8 cellular contexts compared by ENCODE assay signal in genomic region chr13:110913322-110913721, GRCh38. TPM values are rescaled to one million over a fixed set of nuclear protein-coding genes. Genes with fewer than 3 reads are reported as not detected.
DNase-seq lines count a peak whose midpoint lies in the region; ATAC-seq, FAIRE-seq and TF ChIP-seq lines count a peak whose summit lies in the region.

No MANE protein-coding gene starts in this region.

- H3K4me1 Mint-ChIP-seq in nephron progenitor cell: peaks cover 65% of the 10 kb centered on the region

- H3K27ac Mint-ChIP-seq in nephron progenitor cell: peak overlapping the region; percentile 93

- no peaks in the 10 kb centered on the region for H3K9me3 ChIP-seq in duodenal mucosa (ENCODE audit: control insufficient read depth in 1 of 2, low read length in 2 of 2)

- peak overlapping the region; percentile 81 to 95 for H3K4me3 ChIP-seq in duodenal mucosa (ENCODE audit: low read depth in 1 of 2, low read length in 2 of 2)

- peak; percentile 47 for FAIRE-seq in GM12891 (lab: Jason Lieb, UNC)

- no peak for ATAC-seq in GM18861 (IDR thresholded peaks at IDR 0.05; ENCODE audit: unreplicated experiment)

- TF ChIP-seq CTCF in nephron progenitor cell (IDR thresholded peaks at IDR 0.05): no peak

- no peaks in the 10 kb centered on the region for H3K9me3 Mint-ChIP-seq in nephron progenitor cell

- TF ChIP-seq POLR2A in GM12891 (IDR thresholded peaks at IDR 0.05; ENCODE audit: low read depth, low read length): no peak

- peak overlapping the region; percentile 88 to 96 for H3K9ac ChIP-seq in duodenal mucosa (ENCODE audit: low read depth in 1 of 2, low read length in 2 of 2)

- peak overlapping the region; percentile 94 for H3K4me3 Mint-ChIP-seq in nephron progenitor cell

- intact Hi-C loops in head of caudate nucleus (cut with DNase I): loop anchor here (10.0 kb wide), 2 partner anchors 241 to 541 kb away; no protein-coding TSS in a partner anchor

- H3K36me3 ChIP-seq in duodenal mucosa (ENCODE audit: control insufficient read depth in 1 of 2, insufficient read depth in 2 of 2, low read length in 2 of 2): peaks cover 3 to 13% of the 10 kb centered on the region in 2 donors

- H3K27ac ChIP-seq in duodenal mucosa (ENCODE audit: low read depth, low read length): peak overlapping the region; percentile 36

- H3K36me3 Mint-ChIP-seq in nephron progenitor cell (ENCODE audit: low read depth): peaks cover 32% of the 10 kb centered on the region

- H3K27me3 Mint-ChIP-seq in nephron progenitor cell (ENCODE audit: low read depth, poor library complexity): no peaks in the 10 kb centered on the region

- H3K27me3 ChIP-seq in duodenal mucosa (ENCODE audit: control insufficient read depth in 1 of 2, insufficient read depth in 2 of 2, low read length in 2 of 2): no peaks in the 10 kb centered on the region

- H3K4me1 ChIP-seq in duodenal mucosa (ENCODE audit: control insufficient read depth in 1 of 2, insufficient read depth in 2 of 2, low read length in 2 of 2): peaks cover 43 to 45% of the 10 kb centered on the region in 2 donors

- no peak for DNase-seq in GM12891 (ENCODE audit: insufficient read length, low spot score)
- peak; percentile 30 to 42 for DNase-seq in NCI-H526 (lab: John Stamatoyannopoulos, UW)
- no peak for DNase-seq in nephron progenitor cell
- DNase-seq in head of caudate nucleus: no peak
- no peak for DNase-seq in hippocampal formation (lab: John Stamatoyannopoulos, UW)
- DNase-seq in NOMO-1 treated with dmso at 0.1 percent for 144 hours (lab: John Stamatoyannopoulos, UW; ENCODE audit: unreplicated experiment): no peak

TF ChIP-seq in GM12891, 5 proteins besides CTCF, POLR2A, EP300 and RAD21:
- no peak for TF ChIP-seq PAX5 (IDR thresholded peaks at IDR 0.05; ENCODE audit: insufficient read depth, low read length, severe bottlenecking)
- TF ChIP-seq TAF1 (IDR thresholded peaks at IDR 0.05; ENCODE audit: low read depth, low read length): no peak
- no peak for TF ChIP-seq POLR2AphosphoS5 (IDR thresholded peaks at IDR 0.05; ENCODE audit: low read depth, low read length)
- no peak for TF ChIP-seq SPI1 (IDR thresholded peaks at IDR 0.05; ENCODE audit: low read depth, low read length)
- TF ChIP-seq POU2F2 (IDR thresholded peaks at IDR 0.05; ENCODE audit: low read depth, low read length): no peak

RNA-seq across cellular contexts. Expression of gene ANKRD10, which starts 1.5 kb away (rescaled TPM):
- polyA plus RNA-seq in GM12891 (2012; ENCODE audit: low read depth, missing spikeins): 52.8 TPM

Comparison
In these comparisons a context has a peak if more than half of its experiments do, and no peak if none do; other contexts are left out.
1. DNase-seq: peak in NCI-H526 (2 of 2); none in GM12891 (single experiment), nephron progenitor cell (single experiment), head of caudate nucleus (0 of 42), hippocampal formation (0 of 2) and NOMO-1 treated with dmso at 0.1 percent for 144 hours (single experiment).